In the genomic region with DNA sequence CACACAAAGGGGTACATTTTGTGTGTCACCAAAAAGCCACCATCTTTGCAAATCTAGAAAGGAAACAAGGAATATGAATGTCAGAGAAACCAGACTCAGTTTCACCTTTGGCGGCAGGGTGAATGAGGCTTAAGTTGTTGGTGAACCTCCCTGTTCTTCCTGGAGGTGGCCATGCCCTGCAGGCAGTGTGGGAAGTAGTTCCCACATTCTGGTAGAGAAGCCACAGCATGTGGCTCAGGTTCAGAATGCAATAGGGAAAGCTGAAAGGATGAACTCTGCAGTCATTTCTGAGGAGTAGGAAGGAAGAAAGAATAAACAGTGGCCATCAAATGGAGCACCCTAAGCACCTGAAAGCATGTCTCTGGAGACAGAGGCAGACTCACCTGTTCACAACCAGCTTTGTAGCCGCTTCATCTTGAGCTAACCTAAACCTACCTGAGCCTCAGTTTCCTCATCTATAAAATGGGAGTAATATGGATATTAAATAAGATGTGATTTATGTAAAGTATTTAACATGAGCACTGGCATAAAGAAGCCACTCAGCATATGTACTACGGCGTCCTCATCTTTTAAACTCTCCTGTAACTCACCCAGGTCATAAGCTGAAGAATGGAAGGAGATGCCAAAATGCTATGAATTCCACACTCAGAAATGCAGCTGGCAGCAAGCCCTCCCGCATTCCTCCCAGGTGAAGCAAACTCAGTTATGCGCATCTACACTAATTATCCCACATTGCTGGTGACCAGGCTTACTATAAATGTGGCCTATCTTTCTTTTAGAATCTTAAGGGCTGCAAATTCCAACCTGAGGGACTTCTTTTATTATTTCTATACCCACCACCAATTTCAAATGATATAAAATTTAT, we compare ENCODE assay signal across 10 cellular contexts.
A peak's percentile ranks its signal among the peaks of the same experiment; 100 is the strongest.
DNase-seq lines count a peak whose midpoint lies in the region; ATAC-seq and TF ChIP-seq lines count a peak whose summit lies in the region.
"Had no signal": no experiment of that assay in that cellular context is flagged by ENCODE, and none has a peak within 500 bp of the region (broad histone marks: within the 10 kb centered on the region; RNA-seq: fewer than 3 reads in every experiment).

No MANE protein-coding gene starts in this region.

- no peaks in the 10 kb centered on the region for H3K79me2 ChIP-seq in SK-N-SH (ENCODE audit: insufficient read depth)

- no peaks in the 10 kb centered on the region for H3K36me3 ChIP-seq in SK-N-SH (replicated peaks in 1 of 2; ENCODE audit: control insufficient read depth in 1 of 2, insufficient read depth in 2 of 2, low read length in 1 of 2)
- no peaks in the 10 kb centered on the region for H3K36me3 ChIP-seq in psoas muscle (ENCODE audit: insufficient read depth in 1 of 2, low read depth in 1 of 2)
- H3K36me3 ChIP-seq: vagina had no signal

- 71% methylated on average over 6 of the region's 6 CpGs for WGBS in SK-N-SH (ENCODE audit: low lambda C conversion rate)
- WGBS in psoas muscle, 3 donors, result 67 to 91% (median 71%) methylated on average over 6 of the region's 6 CpGs

- intact Hi-C loops in psoas muscle (cut with DNase I), result loop anchor here in 1 of 2 donors (5.0 kb wide), 1 partner anchor 87 kb away; a partner anchor contains a TSS

- H3K9me2 ChIP-seq in SK-N-SH, result no peaks in the 10 kb centered on the region

- H3K9me3 ChIP-seq in SK-N-SH (no peaks in the 10 kb centered on the region), psoas muscle (no peaks in the 10 kb centered on the region)
- H3K9me3 ChIP-seq: vagina had no signal

- no peak for TF ChIP-seq RAD21 in SK-N-SH (IDR thresholded peaks at IDR 0.05; ENCODE audit: low read length)

- ATAC-seq in psoas muscle (no peak), GM21390 (IDR thresholded peaks at IDR 0.05; ENCODE audit: unreplicated experiment) (no peak)

- H3F3A ChIP-seq in SK-N-SH (replicated peaks; ENCODE audit: insufficient read depth), result peaks cover 3% of the 10 kb centered on the region

- H2AFZ ChIP-seq in SK-N-SH (ENCODE audit: low read depth), result no peak overlapping the region

- peak overlapping the region; percentile 52 to 84 for H3K27ac ChIP-seq in SK-N-SH (ENCODE audit: low read depth in 2 of 2, low read length in 1 of 2)
- H3K27ac ChIP-seq in psoas muscle, result peak overlapping the region; percentile 31

- no peak overlapping the region for H3K4me3 ChIP-seq in SK-N-SH (ENCODE audit: low read depth in 2 of 2, low read length in 1 of 2)
- no peak overlapping the region for H3K4me3 ChIP-seq in psoas muscle
- H3K4me3 ChIP-seq: vagina had no signal

- POLR2A ChIA-PET in SK-N-SH (lab: Yijun Ruan, JAX), result interaction anchor here (0.6 to 1.1 kb wide), 2 partner anchors 132 to 199 kb away, joined by 3 read pairs; no protein-coding TSS in a partner anchor

- H3K4me1 ChIP-seq in SK-N-SH (ENCODE audit: control insufficient read depth in 1 of 2, insufficient read depth in 2 of 2, low read depth in 1 of 2, low read length in 1 of 2) (peaks cover 50 to 58% of the 10 kb centered on the region in 2 experiments), psoas muscle (peaks cover 66% of the 10 kb centered on the region)

- no peak; a peak in 1 of 4 replicates for TF ChIP-seq EP300 in SK-N-SH (IDR thresholded peaks at IDR 0.05; ENCODE audit: borderline replicate concordance in 1 of 2, low read depth in 1 of 2, low read length in 1 of 2)

- H3K27me3 ChIP-seq in SK-N-SH (ENCODE audit: insufficient read depth) (no peaks in the 10 kb centered on the region), psoas muscle (ENCODE audit: insufficient read depth in 3 of 3, low read length in 2 of 3) (no peaks in the 10 kb centered on the region)
- H3K27me3 ChIP-seq: vagina had no signal

- no peaks in the 10 kb centered on the region for H4K20me1 ChIP-seq in SK-N-SH (ENCODE audit: insufficient read depth)

- peak overlapping the region; percentile 64 for H3K4me2 ChIP-seq in SK-N-SH

- peak; percentile 69 for DNase-seq in GM04504 (ENCODE audit: low read depth)
- no peak for DNase-seq in SK-N-SH
- peak; percentile 41 for DNase-seq in fibroblast of the conjunctiva (ENCODE audit: low read depth)
- DNase-seq in psoas muscle, result no peak
- DNase-seq in AML-193 (lab: John Stamatoyannopoulos, UW), result no peak
- DNase-seq in NOMO-1 treated with dmso at 0.1 percent for 144 hours (lab: John Stamatoyannopoulos, UW; ENCODE audit: unreplicated experiment), result no peak
- no peak for DNase-seq in GF-D8 (lab: John Stamatoyannopoulos, UW)
- DNase-seq: activated gamma-delta T cell had no signal

- TF ChIP-seq CTCF in SK-N-SH (IDR thresholded peaks at IDR 0.05) (no peak), psoas muscle (IDR thresholded peaks at IDR 0.05) (no peak)

- CTCF ChIA-PET in SK-N-SH (lab: Yijun Ruan, JAX), result no interaction called here

- no peak overlapping the region for H3K9ac ChIP-seq in SK-N-SH

TF ChIP-seq in SK-N-SH, 30 proteins besides CTCF, POLR2A, EP300 and RAD21:
- no peak for TF ChIP-seq ELF1 (IDR thresholded peaks at IDR 0.05)
- TF ChIP-seq YY1 (IDR thresholded peaks at IDR 0.05; ENCODE audit: low read depth), result no peak
- TF ChIP-seq, protein P1, sequence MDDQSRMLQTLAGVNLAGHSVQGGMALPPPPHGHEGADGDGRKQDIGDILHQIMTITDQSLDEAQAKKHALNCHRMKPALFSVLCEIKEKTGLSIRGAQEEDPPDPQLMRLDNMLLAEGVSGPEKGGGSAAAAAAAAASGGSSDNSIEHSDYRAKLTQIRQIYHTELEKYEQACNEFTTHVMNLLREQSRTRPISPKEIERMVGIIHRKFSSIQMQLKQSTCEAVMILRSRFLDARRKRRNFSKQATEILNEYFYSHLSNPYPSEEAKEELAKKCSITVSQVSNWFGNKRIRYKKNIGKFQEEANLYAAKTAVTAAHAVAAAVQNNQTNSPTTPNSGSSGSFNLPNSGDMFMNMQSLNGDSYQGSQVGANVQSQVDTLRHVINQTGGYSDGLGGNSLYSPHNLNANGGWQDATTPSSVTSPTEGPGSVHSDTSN (IDR thresholded peaks at IDR 0.05), result no peak
- TF ChIP-seq TEAD4 (IDR thresholded peaks at IDR 0.05; ENCODE audit: borderline replicate concordance, insufficient read depth), result peak; percentile 60; the same call in 1 of the 2 replicates
- TF ChIP-seq MXI1 (IDR thresholded peaks at IDR 0.05; ENCODE audit: low read depth, low read length), result no peak
- peak; percentile 76 for TF ChIP-seq NFIC (IDR thresholded peaks at IDR 0.05; ENCODE audit: borderline replicate concordance)
- 0 out of 2 replicates have a peak, but pooled peaks have one; percentile 15 for TF ChIP-seq FOSL2 (IDR thresholded peaks at IDR 0.05; ENCODE audit: borderline replicate concordance, low read depth)
- TF ChIP-seq SIN3A (IDR thresholded peaks at IDR 0.05; ENCODE audit: borderline replicate concordance, low read depth, low read length), result no peak
- no peak for TF ChIP-seq SMC3 (IDR thresholded peaks at IDR 0.05; ENCODE audit: low read depth, low read length)
- TF ChIP-seq, protein P2, sequence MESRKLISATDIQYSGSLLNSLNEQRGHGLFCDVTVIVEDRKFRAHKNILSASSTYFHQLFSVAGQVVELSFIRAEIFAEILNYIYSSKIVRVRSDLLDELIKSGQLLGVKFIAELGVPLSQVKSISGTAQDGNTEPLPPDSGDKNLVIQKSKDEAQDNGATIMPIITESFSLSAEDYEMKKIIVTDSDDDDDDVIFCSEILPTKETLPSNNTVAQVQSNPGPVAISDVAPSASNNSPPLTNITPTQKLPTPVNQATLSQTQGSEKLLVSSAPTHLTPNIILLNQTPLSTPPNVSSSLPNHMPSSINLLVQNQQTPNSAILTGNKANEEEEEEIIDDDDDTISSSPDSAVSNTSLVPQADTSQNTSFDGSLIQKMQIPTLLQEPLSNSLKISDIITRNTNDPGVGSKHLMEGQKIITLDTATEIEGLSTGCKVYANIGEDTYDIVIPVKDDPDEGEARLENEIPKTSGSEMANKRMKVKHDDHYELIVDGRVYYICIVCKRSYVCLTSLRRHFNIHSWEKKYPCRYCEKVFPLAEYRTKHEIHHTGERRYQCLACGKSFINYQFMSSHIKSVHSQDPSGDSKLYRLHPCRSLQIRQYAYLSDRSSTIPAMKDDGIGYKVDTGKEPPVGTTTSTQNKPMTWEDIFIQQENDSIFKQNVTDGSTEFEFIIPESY (IDR thresholded peaks at IDR 0.05; ENCODE audit: borderline replicate concordance, low read depth), result no peak
- TF ChIP-seq POLR2AphosphoS5 (IDR thresholded peaks at IDR 0.05; ENCODE audit: low read depth, low read length), result no peak
- TF ChIP-seq FOXM1 (IDR thresholded peaks at IDR 0.05; ENCODE audit: low read depth), result no peak
- no peak for TF ChIP-seq RXRA (IDR thresholded peaks at IDR 0.05; ENCODE audit: borderline replicate concordance, low read depth)
- no peak for TF ChIP-seq MEF2A (IDR thresholded peaks at IDR 0.05; ENCODE audit: borderline replicate concordance, low read depth)
- no peak for TF ChIP-seq CHD2 (IDR thresholded peaks at IDR 0.05; ENCODE audit: low read length, partially characterized antibody)
- TF ChIP-seq TAF1 (IDR thresholded peaks at IDR 0.05; ENCODE audit: borderline replicate concordance, low read depth, low read length), result no peak
- TF ChIP-seq, protein P3, sequence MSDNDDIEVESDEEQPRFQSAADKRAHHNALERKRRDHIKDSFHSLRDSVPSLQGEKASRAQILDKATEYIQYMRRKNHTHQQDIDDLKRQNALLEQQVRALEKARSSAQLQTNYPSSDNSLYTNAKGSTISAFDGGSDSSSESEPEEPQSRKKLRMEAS (IDR thresholded peaks at IDR 0.05; ENCODE audit: low read depth), result no peak
- TF ChIP-seq FOXJ3 (CRISPR knock-in tag; IDR thresholded peaks at IDR 0.05), result no peak
- no peak for TF ChIP-seq GATA2 (CRISPR knock-in tag; IDR thresholded peaks at IDR 0.05)

Comparison
In these comparisons a context has a peak if more than half of its experiments do, and no peak if none do; other contexts are left out.
1. DNase-seq: peak in GM04504 (single experiment) and fibroblast of the conjunctiva (single experiment); none in SK-N-SH (single experiment), psoas muscle (0 of 2), AML-193 (0 of 2), NOMO-1 treated with dmso at 0.1 percent for 144 hours (single experiment) and GF-D8 (single experiment).